Comparison of ENCODE assay signal across 32 cellular contexts in genomic region chr2:143133783-143134182, GRCh38. TPM values are rescaled to one million over a fixed set of nuclear protein-coding genes. Genes with fewer than 3 reads are reported as not detected.
"Had no signal": no experiment of that assay in that cellular context is flagged by ENCODE, and none has a peak within 500 bp of the region (broad histone marks: within the 10 kb centered on the region; RNA-seq: fewer than 3 reads in every experiment).

No MANE protein-coding gene starts in this region.

- H3K4me3 ChIP-seq: ascending aorta, cardiac muscle cell, coronary artery, gastrocnemius medialis, hepatocyte, left ventricle myocardium inferior, lung, pancreas, prostate gland, skin epidermis, thoracic aorta had no signal

- H3K9me3 Mint-ChIP-seq: effector memory CD8-positive, alpha-beta T cell; stimulated activated naive CD8-positive, alpha-beta T cell treated with anti-CD3 and anti-CD28 coated beads, Interleukin-15, Interleukin-2, amounts not matched to agents 100 ng/mL and 50 ng/mL, for 24 hours had no signal

- H3K36me3 ChIP-seq: ascending aorta, cardiac muscle cell, gastrocnemius medialis, left ventricle myocardium inferior, pancreas, prostate gland, thoracic aorta, WERI-Rb-1 had no signal

- H3K27ac Mint-ChIP-seq: activated CD4-positive, alpha-beta T cell treated with anti-CD3 and anti-CD28 coated beads, Interleukin-2, amount 10 ng/mL, durations not matched to agents 7 days and 5 days; activated CD8-positive, alpha-beta memory T cell treated with anti-CD3 and anti-CD28 coated beads, Interleukin-2, amount 10 ng/mL, durations not matched to agents 7 days and 5 days; brain; effector memory CD8-positive, alpha-beta T cell had no signal

- H3K9me3 ChIP-seq: ascending aorta, gastrocnemius medialis, left ventricle myocardium inferior, pancreas, prostate gland, thoracic aorta had no signal

- H3K4me3 Mint-ChIP-seq: activated CD8-positive, alpha-beta memory T cell treated with anti-CD3 and anti-CD28 coated beads, Interleukin-2, amount 10 ng/mL, durations not matched to agents 7 days and 5 days; brain had no signal

- ATAC-seq: activated CD4-positive, CD25-positive, alpha-beta regulatory T cell treated with anti-CD3 and anti-CD28 coated beads, Interleukin-2, amount 50 U/mL, for 24 hours; activated CD8-positive, alpha-beta memory T cell treated with anti-CD3 and anti-CD28 coated beads, Interleukin-2, amount 10 ng/mL, durations not matched to agents 7 days and 5 days; effector memory CD8-positive, alpha-beta T cell; gastrocnemius medialis; pancreas; sciatic nerve had no signal

- FAIRE-seq: pancreas, urothelium cell line had no signal

- H3K27ac ChIP-seq: ascending aorta, cardiac muscle cell, coronary artery, gastrocnemius medialis, hepatocyte, left ventricle myocardium inferior, pancreas, prostate gland, skin epidermis, thoracic aorta, WERI-Rb-1 had no signal

- DNase-seq: activated CD4-positive, alpha-beta memory T cell treated with anti-CD3 and anti-CD28 coated beads, Interleukin-2, amount 10 ng/mL, durations not matched to agents 7 days and 5 days; activated CD4-positive, alpha-beta T cell treated with anti-CD3 and anti-CD28 coated beads, Interleukin-2, amount 10 ng/mL, durations not matched to agents 7 days and 5 days; activated CD8-positive, alpha-beta memory T cell treated with anti-CD3 and anti-CD28 coated beads, Interleukin-2, amount 10 ng/mL, durations not matched to agents 7 days and 5 days; activated gamma-delta T cell; activated naive CD8-positive, alpha-beta T cell treated with anti-CD3 and anti-CD28 coated beads for 36 hours; effector memory CD8-positive, alpha-beta T cell; gastrocnemius medialis; islet precursor cell; left ventricle myocardium inferior; mesendoderm; nucleus accumbens; pancreas; retina; stimulated activated CD4-positive, alpha-beta T cell treated with anti-CD3 and anti-CD28 coated beads, Interleukin-12 subunit alpha, Interleukin-12 subunit beta, amount 100 ng/mL, for 4 hours; stimulated activated CD4-positive, alpha-beta T cell treated with anti-CD3 and anti-CD28 coated beads, Interleukin-4, amount 100 ng/mL, for 1 hour; T-helper 1 cell; T-helper 9 cell; trophoblast cell; WERI-Rb-1 had no signal

- H3K4me1 Mint-ChIP-seq: brain had no signal

- H3K27me3 ChIP-seq: ascending aorta, cardiac muscle cell, gastrocnemius medialis, hepatocyte, pancreas had no signal

- H3K27me3 Mint-ChIP-seq: activated CD4-positive, alpha-beta memory T cell treated with anti-CD3 and anti-CD28 coated beads, Interleukin-2, amount 10 ng/mL, durations not matched to agents 7 days and 5 days; activated CD4-positive, alpha-beta T cell treated with anti-CD3 and anti-CD28 coated beads, Interleukin-2, amount 10 ng/mL, durations not matched to agents 7 days and 5 days; activated CD8-positive, alpha-beta memory T cell treated with anti-CD3 and anti-CD28 coated beads, Interleukin-2, amount 10 ng/mL, durations not matched to agents 7 days and 5 days; activated naive CD8-positive, alpha-beta T cell treated with anti-CD3 and anti-CD28 coated beads for 36 hours; effector memory CD8-positive, alpha-beta T cell; stimulated activated naive CD8-positive, alpha-beta T cell treated with anti-CD3 and anti-CD28 coated beads, Interleukin-15, Interleukin-2, amounts not matched to agents 100 ng/mL and 50 ng/mL, for 24 hours had no signal

- H3K4me1 ChIP-seq: ascending aorta, gastrocnemius medialis, left ventricle myocardium inferior, pancreas, prostate gland had no signal

- H3K36me3 Mint-ChIP-seq: brain had no signal

RNA-seq across cellular contexts. Expression of gene ARHGAP15, which starts 4.6 kb away (rescaled TPM):
- total RNA-seq: cardiac muscle cell had no signal
- polyA plus RNA-seq: cardiac muscle cell, hepatocyte had no signal
